In genomic region chr9:21813575-21814473, GRCh38 we compare ENCODE assay signal across 8 cellular contexts. TPM values are rescaled to one million over a fixed set of nuclear protein-coding genes. Genes with fewer than 3 reads are reported as not detected.
DNase-seq lines count a peak whose midpoint lies in the region; ATAC-seq and TF ChIP-seq lines count a peak whose summit lies in the region.

No MANE protein-coding gene starts in this region.

- peaks cover 44% of the 10 kb centered on the region for H3K79me2 ChIP-seq in neural progenitor cell (ENCODE audit: low read depth)

- no peak overlapping the region for H3K4me2 ChIP-seq in neural progenitor cell

- H3K36me3 Mint-ChIP-seq in neural progenitor cell, result peaks cover 45% of the 10 kb centered on the region

- DNase-seq in Ammon's horn (ENCODE audit: low spot score) (peak; percentile 88), NCI-H748 (lab: John Stamatoyannopoulos, UW; ENCODE audit: unreplicated experiment) (peak; percentile 81), fibroblast of mammary gland (ENCODE audit: low read depth) (peak; percentile 88), neural progenitor cell (ENCODE audit: low spot score) (peak; percentile 78)
- DNase-seq in activated CD8-positive, alpha-beta memory T cell treated with anti-CD3 and anti-CD28 coated beads, Interleukin-2, amount 50 U/mL, for 4 hours, result peak; percentile 49

- no peaks in the 10 kb centered on the region for H3K27me3 Mint-ChIP-seq in neural progenitor cell (ENCODE audit: insufficient read depth, low read depth)

- peaks cover 4% of the 10 kb centered on the region for H3K4me1 ChIP-seq in neural progenitor cell

- H2AFZ ChIP-seq in neural progenitor cell (replicated peaks), result no peak overlapping the region

- H4K20me1 ChIP-seq in neural progenitor cell (ENCODE audit: low read depth), result peaks cover 33% of the 10 kb centered on the region

- H3F3A ChIP-seq in neural progenitor cell (ENCODE audit: low read depth), result peaks cover 10% of the 10 kb centered on the region

- peak; percentile 81 for TF ChIP-seq CTCF in fibroblast of mammary gland (conservative IDR thresholded peaks at IDR 0.05; ENCODE audit: control insufficient read depth, insufficient read depth, low read depth, low read length)
- TF ChIP-seq CTCF in neural progenitor cell (IDR thresholded peaks at IDR 0.05), result peak; percentile 91

- peaks cover 3% of the 10 kb centered on the region for H3K4me1 Mint-ChIP-seq in neural progenitor cell

- no peak overlapping the region for H3K4me3 Mint-ChIP-seq in neural progenitor cell

- no peak overlapping the region for H3K27ac ChIP-seq in neural progenitor cell

- no peaks in the 10 kb centered on the region for H3K27me3 ChIP-seq in neural progenitor cell

- no peak overlapping the region for H3K9ac ChIP-seq in neural progenitor cell

- H3K9me3 ChIP-seq in neural progenitor cell (ENCODE audit: low read depth), result no peaks in the 10 kb centered on the region

- peaks cover 9% of the 10 kb centered on the region for H3K36me3 ChIP-seq in neural progenitor cell

- H3K4me3 ChIP-seq in fibroblast of mammary gland (ENCODE audit: control insufficient read depth, low read depth, low read length), result no peak overlapping the region
- no peak overlapping the region for H3K4me3 ChIP-seq in neural progenitor cell

- peaks cover 6% of the 10 kb centered on the region for H3K9me3 Mint-ChIP-seq in neural progenitor cell

- peak; percentile 46 for ATAC-seq in GM18858 (IDR thresholded peaks at IDR 0.05; ENCODE audit: unreplicated experiment)
- peak; percentile 32 for ATAC-seq in HG03442 (IDR thresholded peaks at IDR 0.05; ENCODE audit: unreplicated experiment)
- no peak for ATAC-seq in GM21360 (IDR thresholded peaks at IDR 0.05; ENCODE audit: unreplicated experiment)

- no peak overlapping the region for H3K27ac Mint-ChIP-seq in neural progenitor cell

RNA-seq across cellular contexts. Expression of gene MTAP, which starts 11.4 kb away (rescaled TPM):
- 15.2 and 21.6 TPM in 2 replicates for total RNA-seq in neural progenitor cell (ENCODE audit: low replicate concordance)
